ENCODE assay signal across 28 cellular contexts in genomic region chr22:17194213-17194612, GRCh38. TPM values are rescaled to one million over a fixed set of nuclear protein-coding genes. Genes with fewer than 3 reads are reported as not detected.
A peak's percentile ranks its signal among the peaks of the same experiment; 100 is the strongest.
DNase-seq lines count a peak whose midpoint lies in the region; ATAC-seq, FAIRE-seq and TF ChIP-seq lines count a peak whose summit lies in the region.
"Had no signal": no experiment of that assay in that cellular context is flagged by ENCODE, and none has a peak within 500 bp of the region (broad histone marks: within the 10 kb centered on the region; RNA-seq: fewer than 3 reads in every experiment).

No MANE protein-coding gene starts in this region.

- H4K20me1 ChIP-seq in DND-41 (ENCODE audit: insufficient read depth, low read length), result no peaks in the 10 kb centered on the region

- H3K27me3 ChIP-seq in DND-41 (ENCODE audit: insufficient read depth, low read length, poor library complexity) (no peaks in the 10 kb centered on the region), HUES48 (ENCODE audit: control insufficient read depth, insufficient read depth, low read length) (no peaks in the 10 kb centered on the region), left ventricle myocardium inferior (ENCODE audit: low read depth) (no peaks in the 10 kb centered on the region)
- H3K27me3 ChIP-seq: upper lobe of left lung had no signal

- H2AFZ ChIP-seq in DND-41 (ENCODE audit: low read depth, low read length), result no peak overlapping the region

- intact Hi-C loops in left ventricle myocardium inferior (cut with micrococcal nuclease), result no loop called here

- H3K4me3 Mint-ChIP-seq in effector memory CD8-positive, alpha-beta T cell, result no peak overlapping the region
- no peak overlapping the region for H3K4me3 Mint-ChIP-seq in nephron progenitor cell
- H3K4me3 Mint-ChIP-seq: activated CD8-positive, alpha-beta memory T cell treated with anti-CD3 and anti-CD28 coated beads, Interleukin-2, amount 10 ng/mL, durations not matched to agents 7 days and 5 days; activated naive CD4-positive, alpha-beta T cell treated with anti-CD3 and anti-CD28 coated beads for 36 hours; immature natural killer cell had no signal

- H3K9me3 ChIP-seq in DND-41 (ENCODE audit: insufficient read depth, low read length, severe bottlenecking) (no peaks in the 10 kb centered on the region), HUES48 (ENCODE audit: control insufficient read depth, insufficient read depth, low read length) (no peaks in the 10 kb centered on the region), left ventricle myocardium inferior (replicated peaks) (no peaks in the 10 kb centered on the region)
- H3K9me3 ChIP-seq: esophagus squamous epithelium, upper lobe of left lung had no signal

- H3K79me2 ChIP-seq in DND-41 (ENCODE audit: insufficient read depth, low read length), result no peaks in the 10 kb centered on the region

- no peak overlapping the region for H3K4me3 ChIP-seq in DND-41 (ENCODE audit: low read depth in 1 of 2, low read length in 2 of 2)
- no peak overlapping the region for H3K4me3 ChIP-seq in HUES48 (ENCODE audit: low read depth, low read length)
- H3K4me3 ChIP-seq in left ventricle myocardium inferior, result no peak overlapping the region
- H3K4me3 ChIP-seq: coronary artery, esophagus squamous epithelium, upper lobe of left lung had no signal

- no peaks in the 10 kb centered on the region for H3K27me3 Mint-ChIP-seq in effector memory CD8-positive, alpha-beta T cell
- peaks cover 4% of the 10 kb centered on the region for H3K27me3 Mint-ChIP-seq in nephron progenitor cell (ENCODE audit: low read depth, poor library complexity)
- H3K27me3 Mint-ChIP-seq: activated CD8-positive, alpha-beta memory T cell treated with anti-CD3 and anti-CD28 coated beads, Interleukin-2, amount 10 ng/mL, durations not matched to agents 7 days and 5 days had no signal

- H3K27ac ChIP-seq in DND-41 (ENCODE audit: low read length) (no peak overlapping the region), HUES48 (ENCODE audit: low read depth, low read length) (peak overlapping the region; percentile 51), left ventricle myocardium inferior (replicated peaks) (no peak overlapping the region)
- H3K27ac ChIP-seq: coronary artery, esophagus squamous epithelium, upper lobe of left lung, WERI-Rb-1 had no signal

- no peak overlapping the region for H3K4me2 ChIP-seq in DND-41 (ENCODE audit: insufficient read depth, low read length)

- no peaks in the 10 kb centered on the region for H3K4me1 ChIP-seq in DND-41 (ENCODE audit: insufficient read depth, low read length)
- H3K4me1 ChIP-seq in HUES48 (ENCODE audit: control insufficient read depth, insufficient read depth, low read length), result peaks cover 30% of the 10 kb centered on the region
- peaks cover 11% of the 10 kb centered on the region for H3K4me1 ChIP-seq in left ventricle myocardium inferior

- FAIRE-seq in GM19239 (lab: Jason Lieb, UNC), result no peak
- FAIRE-seq: small intestine had no signal

- H3K9me3 Mint-ChIP-seq in effector memory CD8-positive, alpha-beta T cell, result no peaks in the 10 kb centered on the region
- H3K9me3 Mint-ChIP-seq in nephron progenitor cell, result no peaks in the 10 kb centered on the region
- H3K9me3 Mint-ChIP-seq: activated naive CD4-positive, alpha-beta T cell treated with anti-CD3 and anti-CD28 coated beads for 36 hours; immature natural killer cell had no signal

- H3K27ac Mint-ChIP-seq in effector memory CD8-positive, alpha-beta T cell, result peak overlapping the region; percentile 21 to 56
- peak overlapping the region; percentile 72 for H3K27ac Mint-ChIP-seq in nephron progenitor cell
- H3K27ac Mint-ChIP-seq: activated CD8-positive, alpha-beta memory T cell treated with anti-CD3 and anti-CD28 coated beads, Interleukin-2, amount 10 ng/mL, durations not matched to agents 7 days and 5 days; activated naive CD4-positive, alpha-beta T cell treated with anti-CD3 and anti-CD28 coated beads for 36 hours had no signal

- no peak for DNase-seq in DND-41
- DNase-seq in effector memory CD8-positive, alpha-beta T cell, result no peak
- DNase-seq in nephron progenitor cell, result peak; percentile 19
- no peak for DNase-seq in left ventricle myocardium inferior
- no peak for DNase-seq in GM19239 (ENCODE audit: insufficient read length, low spot score)
- DNase-seq: activated CD4-positive, alpha-beta T cell treated with anti-CD3 and anti-CD28 coated beads, Interleukin-2, amount 50 U/mL, for 1 hour; activated CD8-positive, alpha-beta memory T cell treated with anti-CD3 and anti-CD28 coated beads, Interleukin-2, amount 10 ng/mL, durations not matched to agents 7 days and 5 days; activated naive CD4-positive, alpha-beta T cell treated with anti-CD3 and anti-CD28 coated beads for 36 hours; anterior cingulate cortex; C1 segment of cervical spinal cord; Calu3; DMS79 treated with DMSO at 0.1 percent for 48 hours; esophagus squamous epithelium; foreskin melanocyte; immature natural killer cell; left colon; mesenchymal stem cell; NCI-H1694; NCI-H510A treated with DMSO at 0.1 percent for 48 hours; NK-92 treated with Interleukin-12 subunit alpha and Interleukin-12 subunit beta, amount 100 ng/mL, for 24 hours; Right ventricle myocardium superior; small intestine; T-helper 9 cell; WERI-Rb-1 had no signal

- H3K36me3 ChIP-seq in DND-41 (ENCODE audit: insufficient read depth, low read length) (peaks cover 46% of the 10 kb centered on the region), HUES48 (ENCODE audit: control insufficient read depth, insufficient read depth, low read length) (peaks cover 16% of the 10 kb centered on the region; the same call in 1 of the 2 replicates), left ventricle myocardium inferior (peaks cover 17% of the 10 kb centered on the region)
- H3K36me3 ChIP-seq: WERI-Rb-1 had no signal

- H3K36me3 Mint-ChIP-seq in effector memory CD8-positive, alpha-beta T cell (ENCODE audit: insufficient read depth), result peaks cover 29% of the 10 kb centered on the region
- H3K36me3 Mint-ChIP-seq in nephron progenitor cell (ENCODE audit: low read depth), result no peaks in the 10 kb centered on the region

- peak; percentile 27; the same call in 1 of the 3 replicates for ATAC-seq in DND-41 (ENCODE audit: insufficient read depth, low read depth)
- ATAC-seq in effector memory CD8-positive, alpha-beta T cell (replicated peaks), result no peak
- no peak for ATAC-seq in GM21529 (IDR thresholded peaks at IDR 0.05; ENCODE audit: unreplicated experiment)
- ATAC-seq: activated CD8-positive, alpha-beta memory T cell treated with anti-CD3 and anti-CD28 coated beads, Interleukin-2, amount 10 ng/mL, durations not matched to agents 7 days and 5 days; left colon had no signal

- H3K4me1 Mint-ChIP-seq in effector memory CD8-positive, alpha-beta T cell (ENCODE audit: low read depth in 2 of 2), result peaks cover 7 to 8% of the 10 kb centered on the region in 2 donors
- peaks cover 41% of the 10 kb centered on the region for H3K4me1 Mint-ChIP-seq in nephron progenitor cell
- H3K4me1 Mint-ChIP-seq: activated CD8-positive, alpha-beta memory T cell treated with anti-CD3 and anti-CD28 coated beads, Interleukin-2, amount 10 ng/mL, durations not matched to agents 7 days and 5 days had no signal

- H3K9ac ChIP-seq in DND-41 (ENCODE audit: low read depth, low read length), result no peak overlapping the region
- H3K9ac ChIP-seq in HUES48 (ENCODE audit: low read depth, low read length), result no peak overlapping the region

- TF ChIP-seq CTCF in DND-41 (IDR thresholded peaks at IDR 0.05; ENCODE audit: borderline replicate concordance, extremely low read depth, low read length, poor library complexity, severe bottlenecking) (no peak), nephron progenitor cell (IDR thresholded peaks at IDR 0.05) (no peak), left ventricle myocardium inferior (IDR thresholded peaks at IDR 0.05; ENCODE audit: borderline replicate concordance) (no peak)

RNA-seq across cellular contexts. Expression of gene ADA2, which starts 25.0 kb away (rescaled TPM):
- 38.0 TPM for total RNA-seq in left ventricle myocardium inferior
- total RNA-seq: Calu3 had no signal

RNA-seq across cellular contexts. Expression of gene HDHD5, which starts 35.1 kb away (rescaled TPM):
- total RNA-seq in left ventricle myocardium inferior, result 52.6 TPM
